In the genomic region with DNA sequence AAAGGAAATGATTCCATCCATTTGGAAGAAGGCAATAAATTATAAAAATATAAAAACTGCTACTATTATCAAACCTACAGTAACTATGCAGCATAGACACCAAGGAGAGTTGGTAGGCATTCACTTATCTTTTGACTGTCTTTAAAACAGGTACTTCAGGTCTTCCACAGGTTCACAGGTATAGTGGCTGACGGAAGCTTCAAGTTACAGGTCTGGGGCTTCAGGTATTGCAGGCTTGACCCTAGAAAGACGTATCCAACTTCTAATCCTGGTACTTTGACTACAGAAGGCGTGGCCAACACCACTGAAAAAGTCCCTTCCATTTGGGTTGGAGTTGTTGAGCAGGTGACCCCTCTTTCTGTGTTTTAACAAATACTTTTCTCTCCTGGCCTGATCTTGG, we compare ENCODE assay signal across 27 cellular contexts.
"Had no signal": no experiment of that assay in that cellular context is flagged by ENCODE, and none has a peak within 500 bp of the region (broad histone marks: within the 10 kb centered on the region; RNA-seq: fewer than 3 reads in every experiment).

No MANE protein-coding gene starts in this region.

- DNase-seq: activated CD4-positive, alpha-beta T cell treated with anti-CD3 and anti-CD28 coated beads, Interleukin-2, amount 10 ng/mL, durations not matched to agents 24 days and 14 days; activated CD4-positive, alpha-beta T cell treated with anti-CD3 and anti-CD28 coated beads, Interleukin-2, amount 50 U/mL, for 4 hours; activated CD4-positive, CD25-positive, alpha-beta regulatory T cell; activated CD8-positive, alpha-beta T cell treated with anti-CD3 and anti-CD28 coated beads for 36 hours; activated effector memory CD4-positive, alpha-beta T cell treated with anti-CD3 and anti-CD28 coated beads, Interleukin-2, amount 50 U/mL, for 16 hours; activated naive CD4-positive, alpha-beta T cell; activated naive CD4-positive, alpha-beta T cell treated with anti-CD3 and anti-CD28 coated beads, Interleukin-2, amount 50 U/mL, for 16 hours; activated naive CD8-positive, alpha-beta T cell treated with anti-CD3 and anti-CD28 coated beads for 36 hours; activated T-cell treated with anti-CD3 and anti-CD28 coated beads, Interleukin-2, amount 50 U/mL, for 1 hour; activated T-cell treated with anti-CD3 and anti-CD28 coated beads, Interleukin-2, amount 50 U/mL, for 72 hours; amniotic stem cell; aorta; Karpas-422; KBM-7; NCI-H1105; NCI-H1417 treated with DMSO at 0.1 percent for 48 hours; NCI-H187 treated with DMSO at 0.1 percent for 48 hours; NCI-H2081; NCI-H345; NCI-H524 treated with DMSO at 0.1 percent for 48 hours; SHP77; SJCRH30; T1000; WERI-Rb-1 had no signal

- H3K27ac ChIP-seq: cardiac muscle cell, SJCRH30, SK-N-MC, WERI-Rb-1 had no signal

- H3K4me3 ChIP-seq: cardiac muscle cell, SJCRH30, SK-N-MC had no signal

- H3K36me3 ChIP-seq: cardiac muscle cell, SJCRH30, WERI-Rb-1 had no signal

- ATAC-seq: activated CD8-positive, alpha-beta T cell treated with anti-CD3 and anti-CD28 coated beads for 36 hours; activated T-cell treated with anti-CD3 and anti-CD28 coated beads, Interleukin-2, amount 50 U/mL, for 72 hours; activated T-helper 17 cell treated with anti-CD3 and anti-CD28 coated beads, Interleukin-2, amount 50 U/mL, for 72 hours had no signal

- H3K27me3 ChIP-seq: cardiac muscle cell, SJCRH30 had no signal
